Comparison of ENCODE assay signal across 13 cellular contexts in genomic region chr7:14714161-14714728, GRCh38.
DNase-seq lines count a peak whose midpoint lies in the region; ATAC-seq and TF ChIP-seq lines count a peak whose summit lies in the region.
"Had no signal": no experiment of that assay in that cellular context is flagged by ENCODE, and none has a peak within 500 bp of the region (broad histone marks: within the 10 kb centered on the region; RNA-seq: fewer than 3 reads in every experiment).

No MANE protein-coding gene starts in this region.

- H3K4me3 Mint-ChIP-seq in stimulated activated naive CD8-positive, alpha-beta T cell treated with anti-CD3 and anti-CD28 coated beads, Interleukin-15, amount 100 ng/mL, for 72 hours: no peak overlapping the region

- no peak overlapping the region for H3K27ac ChIP-seq in HCT116 (ENCODE audit: low read depth, low read length)
- H3K27ac ChIP-seq: adrenal gland, esophagus muscularis mucosa, psoas muscle had no signal

- H3K27me3 Mint-ChIP-seq in stimulated activated naive CD8-positive, alpha-beta T cell treated with anti-CD3 and anti-CD28 coated beads, Interleukin-15, amount 100 ng/mL, for 72 hours: no peaks in the 10 kb centered on the region

- no peaks in the 10 kb centered on the region for H3K9me2 ChIP-seq in HCT116 (ENCODE audit: insufficient read depth)

- no peaks in the 10 kb centered on the region for H4K20me1 ChIP-seq in HCT116 (ENCODE audit: insufficient read depth)

- BruUV-seq in HCT116 (replicated peaks; lab: Mats Ljungman, UMichigan): no TSS peak

- CTCF ChIA-PET in HCT116 (lab: Charles Lee): no interaction called here

- POLR2A ChIA-PET in HCT116 (lab: Charles Lee): no interaction called here

- H3K4me3 ChIP-seq in HCT116 (replicated peaks in 1 of 2; ENCODE audit: low read depth in 1 of 2, low read length in 2 of 2) (no peak overlapping the region), mucosa of descending colon (no peak overlapping the region)
- H3K4me3 ChIP-seq: adrenal gland, esophagus muscularis mucosa, psoas muscle had no signal

- H3K36me3 ChIP-seq in HCT116 (ENCODE audit: control insufficient read depth in 1 of 2, insufficient read depth in 2 of 2, low read length in 2 of 2): no peaks in the 10 kb centered on the region
- H3K36me3 ChIP-seq in mucosa of descending colon (ENCODE audit: low read depth): no peaks in the 10 kb centered on the region
- H3K36me3 ChIP-seq: adrenal gland, esophagus muscularis mucosa had no signal

- RAD21 ChIA-PET in HCT116 (lab: Charles Lee; ENCODE audit: low non-redundant PET in 1 of 2, low total read pairs in 2 of 2, uncharacterized antibody in 2 of 2, unreplicated experiment in 2 of 2): no interaction called here

- peak overlapping the region in 1 of 2 donors; percentile 66 for H3K27ac Mint-ChIP-seq in stimulated activated naive CD8-positive, alpha-beta T cell treated with anti-CD3 and anti-CD28 coated beads, Interleukin-15, amount 100 ng/mL, for 72 hours

- peak overlapping the region; percentile 11 for H3K4me2 ChIP-seq in HCT116 (ENCODE audit: low read length)

- no peak for TF ChIP-seq CTCF in HCT116 (IDR thresholded peaks at IDR 0.05 in 2 of 3, conservative IDR thresholded peaks at IDR 0.05 in 1 of 3; ENCODE audit: borderline replicate concordance in 1 of 3, insufficient read depth in 1 of 3, low read depth in 2 of 3, low read length in 2 of 3)
- no peak for TF ChIP-seq CTCF in mucosa of descending colon (IDR thresholded peaks at IDR 0.05)

- peaks cover 0 to 10% of the 10 kb centered on the region in 2 experiments; a peak in 2 of 4 replicates for H3K4me1 ChIP-seq in HCT116 (ENCODE audit: control insufficient read depth in 1 of 2, insufficient read depth in 2 of 2, low read length in 2 of 2)
- no peaks in the 10 kb centered on the region for H3K4me1 ChIP-seq in mucosa of descending colon (ENCODE audit: low read depth)
- H3K4me1 ChIP-seq: adrenal gland had no signal

- no peak for TF ChIP-seq RAD21 in HCT116 (IDR thresholded peaks at IDR 0.05; ENCODE audit: low read depth)

- TF ChIP-seq POLR2A in HCT116 (IDR thresholded peaks at IDR 0.05; ENCODE audit: borderline replicate concordance, extremely low read depth, insufficient read depth, insufficient read length): no peak

- H3K9me3 ChIP-seq in HCT116 (ENCODE audit: control insufficient read depth in 1 of 2, insufficient read depth in 1 of 2, low read depth in 1 of 2, low read length in 2 of 2) (no peaks in the 10 kb centered on the region), mucosa of descending colon (no peaks in the 10 kb centered on the region)
- H3K9me3 ChIP-seq: adrenal gland, esophagus muscularis mucosa, psoas muscle had no signal

- no peaks in the 10 kb centered on the region for H3K4me1 Mint-ChIP-seq in stimulated activated naive CD8-positive, alpha-beta T cell treated with anti-CD3 and anti-CD28 coated beads, Interleukin-15, amount 100 ng/mL, for 72 hours

- intact Hi-C loops in HCT116 (cut with micrococcal nuclease): no loop called here
- intact Hi-C loops in mucosa of descending colon (cut with DNase I, micrococcal nuclease): no loop called here

- DNase-seq in stimulated activated CD4-positive, alpha-beta T cell treated with anti-CD3 and anti-CD28 coated beads, Interleukin-1b, Interleukin-23, amount 100 ng/mL, for 48 hours: peak; percentile 11
- no peak for DNase-seq in stimulated activated CD4-positive, alpha-beta T cell treated with anti-CD3 and anti-CD28 coated beads, Interleukin-4, amount 100 ng/mL, for 4 hours
- no peak for DNase-seq in HCT116 (ENCODE audit: low read depth, low spot score)
- peak in 1 of 2 donors; percentile 11 for DNase-seq in stimulated activated naive CD8-positive, alpha-beta T cell treated with anti-CD3 and anti-CD28 coated beads, Interleukin-15, amount 100 ng/mL, for 72 hours
- DNase-seq in SIG-M5 (lab: John Stamatoyannopoulos, UW): no peak
- no peak for DNase-seq in DMS114 treated with DMSO at 0.1 percent for 48 hours (lab: John Stamatoyannopoulos, UW; ENCODE audit: unreplicated experiment)
- no peak for DNase-seq in mucosa of descending colon
- DNase-seq: adrenal gland; KBM-7; NK-92 treated with Interleukin-12 subunit alpha and Interleukin-12 subunit beta, amount 100 ng/mL, for 24 hours; psoas muscle had no signal

- no peaks in the 10 kb centered on the region for H3K79me2 ChIP-seq in HCT116 (ENCODE audit: insufficient read depth, low read length)

- no peak overlapping the region for H3K9ac ChIP-seq in HCT116 (ENCODE audit: low read length)

- peak overlapping the region; percentile 22 for H2AFZ ChIP-seq in HCT116 (ENCODE audit: low read depth, low read length, poor library complexity, severe bottlenecking)

- H3K9me3 Mint-ChIP-seq in stimulated activated naive CD8-positive, alpha-beta T cell treated with anti-CD3 and anti-CD28 coated beads, Interleukin-15, amount 100 ng/mL, for 72 hours: no peaks in the 10 kb centered on the region

- H3K27me3 ChIP-seq in HCT116 (ENCODE audit: insufficient read depth, low read length): no peaks in the 10 kb centered on the region
- H3K27me3 ChIP-seq: adrenal gland, esophagus muscularis mucosa had no signal

- ATAC-seq in HCT116 (0 out of 2 replicates have a peak, but pooled peaks have one; percentile 17), HG03378 (IDR thresholded peaks at IDR 0.05; ENCODE audit: unreplicated experiment) (peak; percentile 99), mucosa of descending colon (no peak)
- peak; percentile 80 for ATAC-seq in stimulated activated naive CD8-positive, alpha-beta T cell treated with anti-CD3 and anti-CD28 coated beads, Interleukin-15, amount 100 ng/mL, for 72 hours
- ATAC-seq: psoas muscle had no signal

TF ChIP-seq in HCT116, 20 proteins besides CTCF, POLR2A, EP300 and RAD21:
- TF ChIP-seq ZNF274 (IDR thresholded peaks at IDR 0.05; ENCODE audit: low read depth, low read length) (no peak), EZH2phosphoT487 (IDR thresholded peaks at IDR 0.05; ENCODE audit: borderline replicate concordance) (no peak), EGR1 (IDR thresholded peaks at IDR 0.05; ENCODE audit: low read depth) (no peak), REST (IDR thresholded peaks at IDR 0.05; ENCODE audit: low read depth) (no peak), TCF7L2 (IDR thresholded peaks at IDR 0.05; ENCODE audit: borderline replicate concordance, extremely low read depth, insufficient read depth, insufficient read length) (no peak), YY1 (IDR thresholded peaks at IDR 0.05; ENCODE audit: extremely low read depth, insufficient replicate concordance, low read depth, low read length) (no peak), JUND (IDR thresholded peaks at IDR 0.05) (no peak), FOSL1 (IDR thresholded peaks at IDR 0.05; ENCODE audit: low read depth) (no peak), SP1 (IDR thresholded peaks at IDR 0.05; ENCODE audit: low read depth) (no peak), SRF (IDR thresholded peaks at IDR 0.05; ENCODE audit: low read depth) (no peak)
